In the genomic region with DNA sequence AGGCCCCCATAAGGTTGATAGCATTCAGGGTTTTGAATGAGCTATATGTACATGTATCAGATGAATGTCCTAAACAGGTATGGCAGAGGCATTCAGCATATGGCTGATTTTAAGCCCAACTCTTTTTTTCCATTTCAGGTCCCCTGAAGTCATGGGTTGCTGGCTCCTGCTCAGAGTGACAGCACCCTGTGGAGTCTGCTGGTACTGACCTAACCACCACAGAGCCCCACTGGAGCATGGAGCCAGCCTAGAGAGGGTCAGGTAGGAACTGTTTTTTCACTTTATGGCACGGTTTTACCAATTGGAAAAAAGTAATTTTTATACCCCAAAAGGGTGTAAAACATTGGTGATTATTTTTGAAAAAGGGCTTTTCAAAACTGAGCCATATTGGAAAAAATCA, we compare ENCODE assay signal across 16 cellular contexts.
DNase-seq lines count a peak whose midpoint lies in the region; TF ChIP-seq lines count a peak whose summit lies in the region.
"Had no signal": no experiment of that assay in that cellular context is flagged by ENCODE, and none has a peak within 500 bp of the region (broad histone marks: within the 10 kb centered on the region; RNA-seq: fewer than 3 reads in every experiment).

No MANE protein-coding gene starts in this region.

- H4K5ac ChIP-seq in mesendoderm (ENCODE audit: low read length) = no peak overlapping the region

- no peak overlapping the region for H3K9ac ChIP-seq in mesendoderm (ENCODE audit: low read length)

- DNase-seq in D341Med (ENCODE audit: low spot score) (peak; percentile 39), HEK293T (ENCODE audit: extremely low spot score) (peak; percentile 20), cerebellum (ENCODE audit: low spot score) (peak; percentile 6), mesendoderm (peak; percentile 29), T-helper 1 cell (no peak), NCI-H2196 treated with DMSO at 0.1 percent for 48 hours (lab: John Stamatoyannopoulos, UW; ENCODE audit: unreplicated experiment) (no peak), HCEC 1CT (no peak)
- DNase-seq: ACHN; BE2C; CD4-positive, alpha-beta memory T cell; DMS79 treated with DMSO at 0.1 percent for 48 hours; IMR-90; NCI-H1417; NCI-H2029 treated with DMSO at 0.1 percent for 48 hours; NK-92 treated with Interleukin-12 subunit alpha and Interleukin-12 subunit beta, amount 100 ng/mL, for 24 hours; Right ventricle myocardium superior had no signal

- no peak overlapping the region for H2BK15ac ChIP-seq in mesendoderm (replicated peaks; ENCODE audit: low read depth)

- H3K79me1 ChIP-seq in mesendoderm (ENCODE audit: low read length) = no peaks in the 10 kb centered on the region

- no peak overlapping the region for H2AK5ac ChIP-seq in mesendoderm (ENCODE audit: low read length)

- no peak overlapping the region for H4K8ac ChIP-seq in mesendoderm (ENCODE audit: low read depth, low read length)

- H3K56ac ChIP-seq in mesendoderm (ENCODE audit: low read length) = no peak overlapping the region

- CTCF ChIA-PET in HEK293T (lab: Yijun Ruan, JAX) = interaction anchor here (0.7 kb wide), 1 partner anchor 13 kb away, joined by 3 read pairs; no protein-coding TSS in a partner anchor

- H3K23ac ChIP-seq in mesendoderm (ENCODE audit: low read length) = no peak overlapping the region

- H3K4me1 ChIP-seq in mesendoderm (ENCODE audit: control insufficient read depth, low read depth, low read length) = no peaks in the 10 kb centered on the region
- H3K4me1 ChIP-seq: BE2C had no signal

- no peak overlapping the region for H2BK120ac ChIP-seq in mesendoderm (ENCODE audit: low read depth, low read length)

- H3K4ac ChIP-seq in mesendoderm (ENCODE audit: low read depth, low read length) = no peak overlapping the region

- no peaks in the 10 kb centered on the region for H3K36me3 ChIP-seq in mesendoderm (ENCODE audit: control insufficient read depth, insufficient read depth, low read length)
- H3K36me3 ChIP-seq: BE2C had no signal

- H3K79me2 ChIP-seq in mesendoderm (ENCODE audit: control insufficient read depth, insufficient read depth, low read length) = no peaks in the 10 kb centered on the region

- no peak overlapping the region for H2BK5ac ChIP-seq in mesendoderm (ENCODE audit: low read length)

- no CpG with 5 or more reads among the region's 1 CpG for WGBS in mesendoderm (ENCODE audit: extremely low coverage, insufficient coverage, low lambda C conversion rate)

- H3K27me3 ChIP-seq in mesendoderm (ENCODE audit: insufficient read depth, low read length, poor library complexity) = no peaks in the 10 kb centered on the region
- H3K27me3 ChIP-seq: BE2C had no signal

- no peak overlapping the region for H3K27ac ChIP-seq in mesendoderm (ENCODE audit: low read depth, low read length)

- no peak overlapping the region for H3K18ac ChIP-seq in mesendoderm (ENCODE audit: low read length)

- no peak overlapping the region for H3K4me3 ChIP-seq in mesendoderm (ENCODE audit: low read length)

- H3K4me2 ChIP-seq in mesendoderm (ENCODE audit: low read length) = no peak overlapping the region

- POLR2A ChIA-PET in HEK293T (lab: Yijun Ruan, JAX) = no interaction called here

TF ChIP-seq in HEK293T, 16 proteins besides CTCF, POLR2A, EP300 and RAD21:
- TF ChIP-seq, protein P1, sequence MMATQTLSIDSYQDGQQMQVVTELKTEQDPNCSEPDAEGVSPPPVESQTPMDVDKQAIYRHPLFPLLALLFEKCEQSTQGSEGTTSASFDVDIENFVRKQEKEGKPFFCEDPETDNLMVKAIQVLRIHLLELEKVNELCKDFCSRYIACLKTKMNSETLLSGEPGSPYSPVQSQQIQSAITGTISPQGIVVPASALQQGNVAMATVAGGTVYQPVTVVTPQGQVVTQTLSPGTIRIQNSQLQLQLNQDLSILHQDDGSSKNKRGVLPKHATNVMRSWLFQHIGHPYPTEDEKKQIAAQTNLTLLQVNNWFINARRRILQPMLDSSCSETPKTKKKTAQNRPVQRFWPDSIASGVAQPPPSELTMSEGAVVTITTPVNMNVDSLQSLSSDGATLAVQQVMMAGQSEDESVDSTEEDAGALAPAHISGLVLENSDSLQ (IDR thresholded peaks at IDR 0.05) = 0 out of 2 replicates have a peak, but pooled peaks have one; percentile 44
- no peak for TF ChIP-seq L3MBTL2 (conservative IDR thresholded peaks at IDR 0.05)

Comparison
In these comparisons a context has a peak if more than half of its experiments do, and no peak if none do; other contexts are left out.
1. DNase-seq: peak in D341Med (single experiment), HEK293T (single experiment), cerebellum (single experiment) and mesendoderm (single experiment); none in T-helper 1 cell (0 of 5), NCI-H2196 treated with DMSO at 0.1 percent for 48 hours (single experiment) and HCEC 1CT (single experiment).